Comparison of ENCODE assay signal across 30 cellular contexts in the genomic region with DNA sequence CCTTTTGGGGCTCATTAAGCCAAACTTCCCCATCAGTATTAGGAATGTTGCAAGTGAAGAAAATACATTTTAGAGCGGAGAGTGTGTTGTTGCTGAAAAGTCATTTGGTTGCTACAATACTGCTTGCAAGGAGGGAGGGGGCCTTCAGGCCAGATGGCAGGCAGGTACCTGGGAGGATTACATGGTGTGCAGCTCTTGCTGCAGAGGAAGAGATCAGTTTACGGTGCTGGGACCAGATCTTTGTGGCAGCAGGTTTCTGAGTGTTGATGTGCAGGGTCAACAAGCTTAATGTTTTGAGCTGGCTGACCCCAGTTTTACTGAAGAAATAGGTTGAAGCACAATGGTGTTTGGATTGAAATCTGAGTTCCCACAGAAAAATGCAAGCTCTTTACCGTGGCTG.
DNase-seq lines count a peak whose midpoint lies in the region; ATAC-seq and TF ChIP-seq lines count a peak whose summit lies in the region.
"Had no signal": no experiment of that assay in that cellular context is flagged by ENCODE, and none has a peak within 500 bp of the region (broad histone marks: within the 10 kb centered on the region; RNA-seq: fewer than 3 reads in every experiment).

No MANE protein-coding gene starts in this region.

- H3K4me3 Mint-ChIP-seq in GM23338, result no peak overlapping the region; the same call in 2 of the 3 replicates
- H3K4me3 Mint-ChIP-seq in glutamatergic neuron (ENCODE audit: unreplicated experiment), result peak overlapping the region; percentile 35
- H3K4me3 Mint-ChIP-seq: activated naive CD8-positive, alpha-beta T cell; B cell; CD8-positive, alpha-beta T cell; mesothelial cell of epicardium; naive B cell had no signal

- no TSS peak for BruUV-seq in PC-3 (replicated peaks; lab: Mats Ljungman, UMichigan)

- ATAC-seq in GM23338, result peak; percentile 91
- no peak for ATAC-seq in GM18870 (IDR thresholded peaks at IDR 0.05; ENCODE audit: unreplicated experiment)
- no peak for ATAC-seq in left lobe of liver
- ATAC-seq in PC-3, result no peak
- ATAC-seq: activated CD4-positive, CD25-positive, alpha-beta regulatory T cell treated with anti-CD3 and anti-CD28 coated beads, Interleukin-2, amount 50 U/mL, for 24 hours; CD8-positive, alpha-beta T cell; gastroesophageal sphincter had no signal

- CTCF ChIA-PET in PC-3 (lab: Charles Lee), result no interaction called here

- H3K36me3 Mint-ChIP-seq in GM23338 (ENCODE audit: low read depth) (no peaks in the 10 kb centered on the region), glutamatergic neuron (ENCODE audit: unreplicated experiment) (no peaks in the 10 kb centered on the region)
- H3K36me3 Mint-ChIP-seq: activated naive CD8-positive, alpha-beta T cell; CD8-positive, alpha-beta T cell; mesothelial cell of epicardium; naive B cell had no signal

- H3K27ac ChIP-seq in GM23338 (ENCODE audit: low read depth), result no peak overlapping the region
- H3K27ac ChIP-seq in PC-3 (ENCODE audit: low read length), result no peak overlapping the region
- H3K27ac ChIP-seq: ascending aorta, gastroesophageal sphincter, SJSA1, tibial artery had no signal

- H3K4me1 ChIP-seq in GM23338 (ENCODE audit: insufficient read depth) (peaks cover 38% of the 10 kb centered on the region), PC-3 (ENCODE audit: insufficient read depth, low read length) (peaks cover 12% of the 10 kb centered on the region; the same call in 1 of the 2 replicates)
- H3K4me1 ChIP-seq: ascending aorta, gastroesophageal sphincter, tibial artery had no signal

- H3K27ac Mint-ChIP-seq in GM23338 (peak overlapping the region; percentile 30), glutamatergic neuron (ENCODE audit: unreplicated experiment) (peak overlapping the region; percentile 90)
- H3K27ac Mint-ChIP-seq: activated naive CD8-positive, alpha-beta T cell; B cell; CD8-positive, alpha-beta T cell; mesothelial cell of epicardium; naive B cell had no signal

- H3K79me2 ChIP-seq in GM23338 (replicated peaks; ENCODE audit: insufficient read depth) (no peaks in the 10 kb centered on the region), PC-3 (ENCODE audit: low read length) (no peaks in the 10 kb centered on the region)

- H3K9me3 Mint-ChIP-seq in GM23338 (no peaks in the 10 kb centered on the region), glutamatergic neuron (ENCODE audit: unreplicated experiment) (peaks cover 2% of the 10 kb centered on the region)
- H3K9me3 Mint-ChIP-seq: CD8-positive, alpha-beta T cell; naive B cell had no signal

- peaks cover 24% of the 10 kb centered on the region for H3K9me2 ChIP-seq in GM23338 (ENCODE audit: insufficient read depth)
- no peaks in the 10 kb centered on the region for H3K9me2 ChIP-seq in PC-3 (replicated peaks; ENCODE audit: low read length)

- H3K27me3 ChIP-seq in GM23338 (ENCODE audit: insufficient read depth) (no peaks in the 10 kb centered on the region), PC-3 (ENCODE audit: low read length) (no peaks in the 10 kb centered on the region)
- H3K27me3 ChIP-seq: ascending aorta, gastroesophageal sphincter, SJSA1, tibial artery had no signal

- H3K27me3 Mint-ChIP-seq in GM23338 (ENCODE audit: insufficient read depth, low read depth, poor library complexity) (no peaks in the 10 kb centered on the region), glutamatergic neuron (ENCODE audit: unreplicated experiment) (no peaks in the 10 kb centered on the region)

- H3K4me3 ChIP-seq in GM23338, result no peak overlapping the region
- H3K4me3 ChIP-seq in PC-3 (ENCODE audit: low read length), result no peak overlapping the region
- H3K4me3 ChIP-seq: ascending aorta, gastroesophageal sphincter, SJSA1, smooth muscle cell, tibial artery had no signal

- POLR2A ChIA-PET in PC-3 (lab: Charles Lee; ENCODE audit: unreplicated experiment), result no interaction called here

- H3K36me3 ChIP-seq in GM23338 (ENCODE audit: insufficient read depth) (no peaks in the 10 kb centered on the region), PC-3 (ENCODE audit: low read depth, low read length) (no peaks in the 10 kb centered on the region)
- H3K36me3 ChIP-seq: ascending aorta, gastroesophageal sphincter, SJSA1, tibial artery had no signal

- DNase-seq in GM23338 (ENCODE audit: low spot score) (peak; percentile 57), NCI-H69 (lab: John Stamatoyannopoulos, UW) (peak; percentile 86), glutamatergic neuron (peak; percentile 37), retina (peak; percentile 8), left lobe of liver (ENCODE audit: low spot score) (no peak), PC-3 (no peak)
- DNase-seq: activated CD4-positive, alpha-beta T cell treated with anti-CD3 and anti-CD28 coated beads, Interleukin-2, amount 50 U/mL, for 48 hours; activated CD8-positive, alpha-beta memory T cell treated with anti-CD3 and anti-CD28 coated beads, Interleukin-2, amount 50 U/mL, for 4 hours; CD8-positive, alpha-beta T cell; DMS53; HCEC 1CT; hypothalamus; islet precursor cell; naive B cell; NCI-H1105 treated with DMSO at 0.1 percent for 48 hours; NCI-H1930; NCI-H446 treated with DMSO at 0.1 percent for 48 hours; stimulated activated CD4-positive, alpha-beta T cell treated with anti-CD3 and anti-CD28 coated beads, Interleukin-1b, Interleukin-23, amount 100 ng/mL, for 48 hours; stimulated activated CD8-positive, alpha-beta memory T cell treated with anti-CD3 and anti-CD28 coated beads, Interleukin-4, amount 100 ng/mL, for 48 hours; T-helper 1 cell; tibial artery had no signal

- intact Hi-C loops in PC-3 (cut with micrococcal nuclease), result no loop called here

- H4K20me1 ChIP-seq in GM23338 (replicated peaks; ENCODE audit: insufficient read depth) (no peaks in the 10 kb centered on the region), PC-3 (ENCODE audit: low read length) (no peaks in the 10 kb centered on the region)

- H2AFZ ChIP-seq in GM23338 (peak overlapping the region; percentile 60; the same call in 1 of the 2 replicates), PC-3 (ENCODE audit: low read length) (no peak overlapping the region)

- H3K9ac ChIP-seq in PC-3 (ENCODE audit: low read length), result no peak overlapping the region

- no peak overlapping the region for H3K4me2 ChIP-seq in GM23338
- no peak overlapping the region for H3K4me2 ChIP-seq in PC-3 (ENCODE audit: low read length)
- H3K4me2 ChIP-seq: smooth muscle cell had no signal

- TF ChIP-seq CTCF in GM23338 (conservative IDR thresholded peaks at IDR 0.05; ENCODE audit: low read depth in 2 of 2), result no peak
- TF ChIP-seq CTCF in glutamatergic neuron (IDR thresholded peaks at IDR 0.05; ENCODE audit: partially characterized antibody, unreplicated experiment), result no peak
- no peak for TF ChIP-seq CTCF in PC-3 (conservative IDR thresholded peaks at IDR 0.05; ENCODE audit: low read depth, low read length)

- H3F3A ChIP-seq in GM23338 (replicated peaks; ENCODE audit: low read depth) (no peaks in the 10 kb centered on the region), PC-3 (ENCODE audit: low read length, unreplicated experiment) (no peaks in the 10 kb centered on the region)

- H3K4me1 Mint-ChIP-seq in GM23338 (peaks cover 43% of the 10 kb centered on the region), glutamatergic neuron (ENCODE audit: low read depth, unreplicated experiment) (peaks cover 27% of the 10 kb centered on the region)
- H3K4me1 Mint-ChIP-seq: B cell, naive B cell had no signal

- H3K9me3 ChIP-seq in PC-3 (ENCODE audit: low read length), result no peaks in the 10 kb centered on the region
- H3K9me3 ChIP-seq: ascending aorta, gastroesophageal sphincter, SJSA1, tibial artery had no signal

TF ChIP-seq in GM23338, 12 proteins besides CTCF, POLR2A, EP300 and RAD21 (continues in another document):
- TF ChIP-seq POLR2AphosphoS5 (IDR thresholded peaks at IDR 0.05; ENCODE audit: low read depth) (no peak), CREB1 (CRISPR knock-in tag; IDR thresholded peaks at IDR 0.05; ENCODE audit: low read depth) (no peak)

Comparison
In these comparisons a context has a peak if more than half of its experiments do, and no peak if none do; other contexts are left out.
1. DNase-seq: peak in GM23338 (single experiment), NCI-H69 (single experiment), glutamatergic neuron (single experiment) and retina (single experiment); none in left lobe of liver (single experiment) and PC-3 (single experiment).